In genomic region chr1:75985827-75986226, GRCh38 we compare ENCODE assay signal across 14 cellular contexts. TPM values are rescaled to one million over a fixed set of nuclear protein-coding genes. Genes with fewer than 3 reads are reported as not detected.
DNase-seq lines count a peak whose midpoint lies in the region; ATAC-seq and TF ChIP-seq lines count a peak whose summit lies in the region.
"Had no signal": no experiment of that assay in that cellular context is flagged by ENCODE, and none has a peak within 500 bp of the region (broad histone marks: within the 10 kb centered on the region; RNA-seq: fewer than 3 reads in every experiment).

No MANE protein-coding gene starts in this region.

- TF ChIP-seq CTCF in MCF 10A (IDR thresholded peaks at IDR 0.05; ENCODE audit: unreplicated experiment) (no peak), breast epithelium (IDR thresholded peaks at IDR 0.05) (no peak)

- intact Hi-C loops in MCF 10A (cut with micrococcal nuclease): no loop called here
- intact Hi-C loops in breast epithelium (cut with DNase I; ENCODE audit: low total_unique reads): no loop called here

- H3K9me3 ChIP-seq in breast epithelium (peaks cover 6 to 12% of the 10 kb centered on the region in 2 donors), MG63 (no peaks in the 10 kb centered on the region)

- no TSS peak for BruUV-seq in MCF 10A (replicated peaks; lab: Mats Ljungman, UMichigan)

- H3K27me3 ChIP-seq in breast epithelium: peaks cover 0 to 8% of the 10 kb centered on the region in 2 donors
- peaks cover 5% of the 10 kb centered on the region; the same call in 1 of the 2 replicates for H3K27me3 ChIP-seq in MG63

- H3K9me3 Mint-ChIP-seq in MCF 10A (ENCODE audit: unreplicated experiment): peaks cover 13% of the 10 kb centered on the region

- POLR2A ChIA-PET in MCF 10A (lab: Yijun Ruan, JAX): no interaction called here

- peaks cover 6% of the 10 kb centered on the region for H3K4me1 Mint-ChIP-seq in MCF 10A (ENCODE audit: insufficient read depth, unreplicated experiment)
- H3K4me1 Mint-ChIP-seq: brain; naive thymus-derived CD8-positive, alpha-beta T cell had no signal

- no peaks in the 10 kb centered on the region for H3K27me3 Mint-ChIP-seq in MCF 10A (ENCODE audit: insufficient read depth, unreplicated experiment)

- no peak overlapping the region for H3K27ac Mint-ChIP-seq in MCF 10A (ENCODE audit: low read depth, unreplicated experiment)
- H3K27ac Mint-ChIP-seq: brain; naive thymus-derived CD8-positive, alpha-beta T cell had no signal

- CTCF ChIA-PET in MCF 10A (lab: Yijun Ruan, JAX): interaction anchor here (0.6 to 1.2 kb wide), 2 partner anchors 10 to 739 kb away, joined by 3 to 5 read pairs; no protein-coding TSS in a partner anchor

- no peaks in the 10 kb centered on the region for H3K4me1 ChIP-seq in breast epithelium

- H3K4me3 Mint-ChIP-seq in MCF 10A (ENCODE audit: unreplicated experiment): no peak overlapping the region
- H3K4me3 Mint-ChIP-seq: brain; naive thymus-derived CD8-positive, alpha-beta T cell had no signal

- no peak for TF ChIP-seq POLR2A in breast epithelium (IDR thresholded peaks at IDR 0.05)

- no peaks in the 10 kb centered on the region for H3K36me3 ChIP-seq in breast epithelium
- no peaks in the 10 kb centered on the region for H3K36me3 ChIP-seq in MG63

- peak; percentile 67 for DNase-seq in MCF 10A (ENCODE audit: unreplicated experiment)
- DNase-seq in breast epithelium (ENCODE audit: low spot score in 2 of 2): no peak
- peak; percentile 26 for DNase-seq in HPDE6-E6E7 (ENCODE audit: extremely low spot score)
- no peak for DNase-seq in mucosa of gallbladder (ENCODE audit: low spot score)
- no peak for DNase-seq in MG63
- DNase-seq in NCI-H2029 treated with DMSO at 0.1 percent for 48 hours (lab: John Stamatoyannopoulos, UW): no peak
- no peak for DNase-seq in RPMI8226
- DNase-seq: activated CD4-positive, alpha-beta T cell treated with anti-CD3 and anti-CD28 coated beads, Interleukin-2, amount 50 U/mL, for 4 hours; GF-D8; KG1; naive thymus-derived CD8-positive, alpha-beta T cell had no signal

- no peak overlapping the region for H3K4me3 ChIP-seq in breast epithelium
- H3K4me3 ChIP-seq in MG63: no peak overlapping the region

- H3K36me3 Mint-ChIP-seq in MCF 10A (ENCODE audit: insufficient read depth, unreplicated experiment): no peaks in the 10 kb centered on the region
- H3K36me3 Mint-ChIP-seq: brain had no signal

- H3K27ac ChIP-seq in breast epithelium: no peak overlapping the region

- ATAC-seq in HG02798 (IDR thresholded peaks at IDR 0.05; ENCODE audit: poor library complexity, unreplicated experiment): peak; percentile 86
- ATAC-seq: naive thymus-derived CD8-positive, alpha-beta T cell had no signal

RNA-seq across cellular contexts. Expression of gene ASB17, which starts 53.6 kb away (rescaled TPM):
- not detected in 2 replicates for total RNA-seq in MCF 10A (2022)
- total RNA-seq in breast epithelium: not detected
- total RNA-seq in mucosa of gallbladder: not detected
- not detected in 2 replicates for total RNA-seq in MG63 (2014; rRNA removed; shearing (Covaris generic); ENCODE audit: low replicate concordance)
- total RNA-seq: A673; naive thymus-derived CD8-positive, alpha-beta T cell had no signal

Comparison
In these comparisons a context has a peak if more than half of its experiments do, and no peak if none do; other contexts are left out.
1. DNase-seq: peak in MCF 10A (single experiment) and HPDE6-E6E7 (single experiment); none in breast epithelium (0 of 2), mucosa of gallbladder (single experiment), MG63 (single experiment), NCI-H2029 treated with DMSO at 0.1 percent for 48 hours (single experiment) and RPMI8226 (single experiment).